ENCODE assay signal across 9 cellular contexts in the genomic region with DNA sequence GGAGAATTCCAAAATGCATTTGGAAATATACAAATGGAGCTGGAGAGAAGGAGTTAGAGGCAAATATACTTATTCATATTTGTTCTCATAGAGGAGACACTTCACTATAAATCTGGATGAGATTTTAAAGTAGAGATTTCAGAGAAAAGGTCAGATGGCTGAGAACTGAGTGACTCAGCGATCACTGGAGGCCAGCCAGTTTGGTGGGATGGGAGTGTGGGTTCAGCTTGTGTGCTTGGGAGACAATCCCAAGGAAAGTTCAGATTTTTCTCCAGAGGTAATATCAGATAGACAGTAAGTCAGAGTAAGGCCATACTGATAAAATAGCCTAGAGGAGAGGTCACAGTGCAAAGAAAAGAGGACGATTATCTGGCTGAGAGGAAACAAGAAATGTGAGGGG.
DNase-seq lines count a peak whose midpoint lies in the region; ATAC-seq and TF ChIP-seq lines count a peak whose summit lies in the region.
"Had no signal": no experiment of that assay in that cellular context is flagged by ENCODE, and none has a peak within 500 bp of the region (broad histone marks: within the 10 kb centered on the region; RNA-seq: fewer than 3 reads in every experiment).

No MANE protein-coding gene starts in this region.

- no peaks in the 10 kb centered on the region for H3K4me1 ChIP-seq in body of pancreas
- H3K4me1 ChIP-seq in right atrium auricular region: peaks cover 0 to 34% of the 10 kb centered on the region in 2 donors

- TF ChIP-seq POLR2A in body of pancreas (IDR thresholded peaks at IDR 0.05): no peak

- 70% methylated on average over 2 of the region's 2 CpGs for WGBS in body of pancreas, 2 donors

- intact Hi-C loops in body of pancreas (cut with DNase I): no loop called here

- DNase-seq in HFFc6: peak; percentile 63
- DNase-seq in body of pancreas: peak in 3 of 4 donors; percentile 18 to 35 (median 21)
- DNase-seq in right atrium auricular region (ENCODE audit: low spot score): peak; percentile 79
- DNase-seq in stromal cell of bone marrow (ENCODE audit: low read depth): peak; percentile 75
- no peak for DNase-seq in KBM-7
- no peak for DNase-seq in NCI-H1105 treated with DMSO at 0.1 percent for 48 hours (lab: John Stamatoyannopoulos, UW)

- H3K36me3 Mint-ChIP-seq in HFFc6 (ENCODE audit: low read depth): peaks cover 17% of the 10 kb centered on the region

- H3K9me3 Mint-ChIP-seq in HFFc6: no peaks in the 10 kb centered on the region
- H3K9me3 Mint-ChIP-seq: central memory CD8-positive, alpha-beta T cell had no signal

- in situ Hi-C loops in KBM-7 (cut with MboI; ENCODE audit: low pct_unique_long_range_greater_than_20kb, low sequenced_read_pairs): no loop called here

- no peak for TF ChIP-seq CTCF in HFFc6 (IDR thresholded peaks at IDR 0.05)
- no peak for TF ChIP-seq CTCF in body of pancreas (IDR thresholded peaks at IDR 0.05)
- TF ChIP-seq CTCF in right atrium auricular region (IDR thresholded peaks at IDR 0.05): no peak

- ATAC-seq in body of pancreas (no peak), GM19023 (IDR thresholded peaks at IDR 0.05; ENCODE audit: unreplicated experiment) (no peak), GM19351 (IDR thresholded peaks at IDR 0.05; ENCODE audit: unreplicated experiment) (no peak)

- H3K4me3 ChIP-seq in body of pancreas (no peak overlapping the region), right atrium auricular region (no peak overlapping the region)

- H3K4me3 Mint-ChIP-seq in HFFc6: no peak overlapping the region
- H3K4me3 Mint-ChIP-seq: central memory CD8-positive, alpha-beta T cell had no signal

- H3K27me3 Mint-ChIP-seq in HFFc6 (ENCODE audit: insufficient read depth): no peaks in the 10 kb centered on the region
- H3K27me3 Mint-ChIP-seq: central memory CD8-positive, alpha-beta T cell had no signal

- no peak overlapping the region for H3K27ac Mint-ChIP-seq in HFFc6

- H3K36me3 ChIP-seq in body of pancreas (replicated peaks in 1 of 2; ENCODE audit: insufficient read depth in 1 of 2, low read depth in 2 of 2) (no peaks in the 10 kb centered on the region), right atrium auricular region (no peaks in the 10 kb centered on the region)

- peaks cover 27% of the 10 kb centered on the region for H3K4me1 Mint-ChIP-seq in HFFc6 (ENCODE audit: low read depth)

- no peaks in the 10 kb centered on the region for H3K27me3 ChIP-seq in body of pancreas
- no peaks in the 10 kb centered on the region for H3K27me3 ChIP-seq in right atrium auricular region

- peaks cover 0 to 4% (median 0%) of the 10 kb centered on the region in 3 donors for H3K9me3 ChIP-seq in body of pancreas
- H3K9me3 ChIP-seq in right atrium auricular region: no peaks in the 10 kb centered on the region

- no peak overlapping the region for H3K27ac ChIP-seq in body of pancreas
- peak overlapping the region; percentile 29 to 57 for H3K27ac ChIP-seq in right atrium auricular region

Comparison
In these comparisons a context has a peak if more than half of its experiments do, and no peak if none do; other contexts are left out.
1. DNase-seq: peak in HFFc6 (single experiment), body of pancreas (3 of 4), right atrium auricular region (single experiment) and stromal cell of bone marrow (single experiment); none in KBM-7 (single experiment) and NCI-H1105 treated with DMSO at 0.1 percent for 48 hours (single experiment).
2. H3K27ac ChIP-seq: peak in right atrium auricular region (2 of 2); none in body of pancreas (0 of 4).